ENCODE assay signal across 14 cellular contexts in genomic region chr2:241618296-241618805, GRCh38. TPM values are rescaled to one million over a fixed set of nuclear protein-coding genes. Genes with fewer than 3 reads are reported as not detected.
DNase-seq lines count a peak whose midpoint lies in the region; ATAC-seq, FAIRE-seq and TF ChIP-seq lines count a peak whose summit lies in the region.
"Had no signal": no experiment of that assay in that cellular context is flagged by ENCODE, and none has a peak within 500 bp of the region (broad histone marks: within the 10 kb centered on the region; RNA-seq: fewer than 3 reads in every experiment).

No MANE protein-coding gene starts in this region.

- DNase-seq in heart right ventricle: no peak
- DNase-seq in left cardiac atrium: no peak
- no peak for DNase-seq in T-helper 2 cell treated with Interferon-gamma antibody and Interleukin-4, amounts not matched to agents 5 μg/mL and 100 μg/mL, for 36 hours (ENCODE audit: low spot score)
- no peak for DNase-seq in endothelial cell of umbilical vein (ENCODE audit: low read depth, low spot score)
- DNase-seq in type B pancreatic cell (ENCODE audit: extremely low spot score, unreplicated experiment): no peak
- DNase-seq in GM19238 (ENCODE audit: insufficient read length, low spot score): no peak
- DNase-seq: AML-193; esophagus squamous epithelium; NCI-H1417 treated with DMSO at 0.1 percent for 48 hours; stimulated activated CD4-positive, alpha-beta T cell treated with anti-CD3 and anti-CD28 coated beads, Interleukin-2, amount 100 ng/mL, for 48 hours had no signal

- no peak overlapping the region for H3K9ac ChIP-seq in endothelial cell of umbilical vein (replicated peaks; ENCODE audit: extremely low read depth, insufficient read depth, low read length)

- BruUV-seq in endothelial cell of umbilical vein (replicated peaks; lab: Mats Ljungman, UMichigan): no TSS peak

- dilution Hi-C loops in endothelial cell of umbilical vein (cut with MboI; ENCODE audit: extremely low pct_ligation_motif_present, low sequenced_read_pairs): no loop called here

- no peak for TF ChIP-seq CTCF in heart right ventricle (IDR thresholded peaks at IDR 0.05)
- TF ChIP-seq CTCF in endothelial cell of umbilical vein (IDR thresholded peaks at IDR 0.05; ENCODE audit: extremely low read depth in 1 of 2, insufficient read depth in 1 of 2, low read depth in 1 of 2, low read length in 2 of 2): no peak
- no peak for TF ChIP-seq CTCF in type B pancreatic cell (conservative IDR thresholded peaks at IDR 0.05)

- H3K27ac Mint-ChIP-seq in T-helper 2 cell treated with Interferon-gamma antibody and Interleukin-4, amounts not matched to agents 5 μg/mL and 100 μg/mL, for 36 hours: peak overlapping the region; percentile 99
- H3K27ac Mint-ChIP-seq in type B pancreatic cell: peak overlapping the region; percentile 52

- WGBS in heart right ventricle, 2 donors: 57 to 67% methylated on average over 5 of the region's 5 CpGs

- peaks cover 2% of the 10 kb centered on the region for H4K20me1 ChIP-seq in endothelial cell of umbilical vein (replicated peaks; ENCODE audit: control insufficient read depth, extremely low read depth, insufficient read depth, low read length)

- peaks cover 50% of the 10 kb centered on the region for H3K79me2 ChIP-seq in endothelial cell of umbilical vein (ENCODE audit: control insufficient read depth, insufficient read depth, low read length)

- peak; percentile 49 for FAIRE-seq in endothelial cell of umbilical vein (lab: Jason Lieb, UNC)
- FAIRE-seq: HTR-8/SVneo had no signal

- H3K27ac ChIP-seq in heart right ventricle (peak overlapping the region in 9 of 10 donors; percentile 61 to 89 (median 79)), endothelial cell of umbilical vein (ENCODE audit: insufficient read depth, low read depth, low read length) (peak overlapping the region; percentile 29)

- H3K9me3 Mint-ChIP-seq in T-helper 2 cell treated with Interferon-gamma antibody and Interleukin-4, amounts not matched to agents 5 μg/mL and 100 μg/mL, for 36 hours: no peaks in the 10 kb centered on the region
- no peaks in the 10 kb centered on the region for H3K9me3 Mint-ChIP-seq in type B pancreatic cell

- peaks cover 20% of the 10 kb centered on the region for H3K4me1 Mint-ChIP-seq in T-helper 2 cell treated with Interferon-gamma antibody and Interleukin-4, amounts not matched to agents 5 μg/mL and 100 μg/mL, for 36 hours (ENCODE audit: low read depth)
- peaks cover 14% of the 10 kb centered on the region for H3K4me1 Mint-ChIP-seq in type B pancreatic cell (ENCODE audit: unreplicated experiment)

- peaks cover 4 to 47% (median 33%) of the 10 kb centered on the region in 9 donors for H3K4me1 ChIP-seq in heart right ventricle
- peaks cover 13% of the 10 kb centered on the region for H3K4me1 ChIP-seq in endothelial cell of umbilical vein (ENCODE audit: control insufficient read depth, extremely low read depth, insufficient read depth, low read length)

- H3K4me3 ChIP-seq in heart right ventricle: peak overlapping the region in 4 of 10 donors; percentile 43 to 52 (median 50)
- H3K4me3 ChIP-seq in endothelial cell of umbilical vein (replicated peaks in 1 of 3; ENCODE audit: insufficient read depth in 1 of 3, low read depth in 1 of 3, low read length in 3 of 3): no peak overlapping the region
- H3K4me3 ChIP-seq: mucosa of descending colon had no signal

- no peaks in the 10 kb centered on the region for H3K27me3 Mint-ChIP-seq in T-helper 2 cell treated with Interferon-gamma antibody and Interleukin-4, amounts not matched to agents 5 μg/mL and 100 μg/mL, for 36 hours (ENCODE audit: low read depth)
- H3K27me3 Mint-ChIP-seq in type B pancreatic cell: no peaks in the 10 kb centered on the region

- H3K27me3 ChIP-seq in heart right ventricle (no peaks in the 10 kb centered on the region), endothelial cell of umbilical vein (ENCODE audit: control insufficient read depth in 2 of 2, insufficient read depth in 2 of 2, low read length in 2 of 2) (no peaks in the 10 kb centered on the region)
- H3K27me3 ChIP-seq: esophagus squamous epithelium had no signal

- no peaks in the 10 kb centered on the region for H3K9me1 ChIP-seq in endothelial cell of umbilical vein (replicated peaks; ENCODE audit: control insufficient read depth, extremely low read depth, insufficient read depth, low read length)

- no peaks in the 10 kb centered on the region for H3K9me3 ChIP-seq in heart right ventricle
- no peaks in the 10 kb centered on the region for H3K9me3 ChIP-seq in endothelial cell of umbilical vein (replicated peaks; ENCODE audit: control insufficient read depth, insufficient read depth, low read length)
- H3K9me3 ChIP-seq: esophagus squamous epithelium, mucosa of descending colon had no signal

- H3K36me3 ChIP-seq in heart right ventricle (peaks cover 0 to 4% (median 0%) of the 10 kb centered on the region in 9 donors), endothelial cell of umbilical vein (ENCODE audit: control insufficient read depth in 2 of 2, extremely low read depth in 1 of 2, insufficient read depth in 2 of 2, low read length in 2 of 2) (no peaks in the 10 kb centered on the region)

- no peak overlapping the region for H3K4me2 ChIP-seq in endothelial cell of umbilical vein (ENCODE audit: insufficient read depth, low read length)

- CTCF ChIA-PET in endothelial cell of umbilical vein (lab: Charles Lee): interaction anchor here (1.2 to 1.5 kb wide), 3 partner anchors 12 to 15 kb away, joined by 4 to 6 read pairs (median 5); no protein-coding TSS in a partner anchor

- no peak overlapping the region for H2AFZ ChIP-seq in endothelial cell of umbilical vein (ENCODE audit: low read depth, low read length)

- POLR2A ChIA-PET in endothelial cell of umbilical vein (lab: Charles Lee): no interaction called here

- H3K4me3 Mint-ChIP-seq in T-helper 2 cell treated with Interferon-gamma antibody and Interleukin-4, amounts not matched to agents 5 μg/mL and 100 μg/mL, for 36 hours: peak overlapping the region; percentile 89
- H3K4me3 Mint-ChIP-seq in type B pancreatic cell: no peak overlapping the region

- ATAC-seq in heart right ventricle: no peak
- ATAC-seq in left cardiac atrium: no peak
- ATAC-seq in HG03039 (IDR thresholded peaks at IDR 0.05; ENCODE audit: unreplicated experiment): no peak
- ATAC-seq in GM21447 (IDR thresholded peaks at IDR 0.05; ENCODE audit: unreplicated experiment): no peak

- peaks cover 24% of the 10 kb centered on the region for H3K36me3 Mint-ChIP-seq in T-helper 2 cell treated with Interferon-gamma antibody and Interleukin-4, amounts not matched to agents 5 μg/mL and 100 μg/mL, for 36 hours (ENCODE audit: low read depth)
- peaks cover 21% of the 10 kb centered on the region for H3K36me3 Mint-ChIP-seq in type B pancreatic cell

- TF ChIP-seq POLR2A in endothelial cell of umbilical vein (IDR thresholded peaks at IDR 0.05; ENCODE audit: low read depth, low read length): no peak

- intact Hi-C loops in heart right ventricle (cut with DNase I) (loop anchor here in 3 of 10 donors (5.0 to 10.0 kb wide), 3 partner anchors 111 to 264 kb away; partner anchors contain the start of genes STK25 (in 3 of the 3) and FARP2 (in 1 of the 3)), left cardiac atrium (cut with DNase I) (no loop called here), endothelial cell of umbilical vein (cut with micrococcal nuclease) (no loop called here)

RNA-seq across cellular contexts. Expression of gene THAP4, which starts 18.6 kb away (rescaled TPM):
- 100 to 1,000 TPM in 1 of 10 donors, 10 to 100 TPM in 9; 68.7 to 101 (median 75.4) TPM for total RNA-seq in heart right ventricle
- polyA plus RNA-seq in heart right ventricle: 10 to 100 TPM; 80.7 to 92.5 TPM
- 10 to 100 TPM; 73.3 to 74.4 TPM for total RNA-seq in left cardiac atrium
- 47.4 and 49.0 TPM in 2 replicates for total RNA-seq in endothelial cell of umbilical vein
- polyA plus RNA-seq in endothelial cell of umbilical vein: 45.4 and 51.2 TPM in 2 replicates
- polyA plus RNA-seq in endothelial cell of umbilical vein (2011; cell fraction: cytosol; rRNA removed): 51.7 and 53.1 TPM in 2 replicates
- 19.6 and 25.8 TPM in 2 replicates for polyA plus RNA-seq in endothelial cell of umbilical vein (2011; cell fraction: nucleus; rRNA removed)
- 51.4 and 55.2 TPM in 2 replicates for polyA plus RNA-seq in endothelial cell of umbilical vein (2012)
- 21.9 and 26.8 TPM in 2 replicates for polyA minus RNA-seq in endothelial cell of umbilical vein
- polyA minus RNA-seq in endothelial cell of umbilical vein (2011; cell fraction: cytosol; rRNA and poly(A)+ RNA removed): 28.1 TPM
- polyA minus RNA-seq in endothelial cell of umbilical vein (2011; cell fraction: nucleus; rRNA and poly(A)+ RNA removed): 7.9 and 13.3 TPM in 2 replicates
- 51.3 and 53.3 TPM in 2 replicates for total RNA-seq in type B pancreatic cell (ENCODE audit: low replicate concordance)

RNA-seq across cellular contexts. Expression of gene ATG4B, which starts 19.1 kb away (rescaled TPM):
- total RNA-seq in heart right ventricle (10 to 100 TPM; 34.7 to 52.1 (median 41.2) TPM), left cardiac atrium (10 to 100 TPM; 43.0 to 49.4 TPM), endothelial cell of umbilical vein (83.6 and 85.6 TPM in 2 replicates), type B pancreatic cell (ENCODE audit: low replicate concordance) (96.5 and 112 TPM in 2 replicates)
- polyA plus RNA-seq in heart right ventricle (10 to 100 TPM; 51.1 to 55.7 TPM), endothelial cell of umbilical vein (113 and 142 TPM in 2 replicates)
- polyA plus RNA-seq in endothelial cell of umbilical vein (2011; cell fraction: cytosol; rRNA removed): 91.3 and 94.0 TPM in 2 replicates
- polyA plus RNA-seq in endothelial cell of umbilical vein (2011; cell fraction: nucleus; rRNA removed): 287 and 314 TPM in 2 replicates
- polyA plus RNA-seq in endothelial cell of umbilical vein (2012): 77.3 and 139 TPM in 2 replicates
- 124 and 157 TPM in 2 replicates for polyA minus RNA-seq in endothelial cell of umbilical vein
- 36.5 TPM for polyA minus RNA-seq in endothelial cell of umbilical vein (2011; cell fraction: cytosol; rRNA and poly(A)+ RNA removed)
- 85.8 and 105 TPM in 2 replicates for polyA minus RNA-seq in endothelial cell of umbilical vein (2011; cell fraction: nucleus; rRNA and poly(A)+ RNA removed)

RNA-seq across cellular contexts. Expression of gene BOK, which starts 59.8 kb away (rescaled TPM):
- total RNA-seq in heart right ventricle: 10 to 100 TPM in 1 of 10 donors, 1 to 10 TPM in 9; 2.3 to 15.6 (median 3.3) TPM
- 10 to 100 TPM in 1 of 2 donors, 1 to 10 TPM in 1; 1.6 to 10.3 TPM for polyA plus RNA-seq in heart right ventricle
- total RNA-seq in left cardiac atrium: 10 to 100 TPM; 20.4 to 30.2 TPM
- total RNA-seq in endothelial cell of umbilical vein: 52.4 and 76.0 TPM in 2 replicates
- polyA plus RNA-seq in endothelial cell of umbilical vein: 95.5 and 132 TPM in 2 replicates
- polyA plus RNA-seq in endothelial cell of umbilical vein (2011; cell fraction: cytosol; rRNA removed): 53.7 and 82.1 TPM in 2 replicates
- polyA plus RNA-seq in endothelial cell of umbilical vein (2011; cell fraction: nucleus; rRNA removed): 43.5 and 57.1 TPM in 2 replicates
- 42.0 and 58.4 TPM in 2 replicates for polyA plus RNA-seq in endothelial cell of umbilical vein (2012)
- 43.6 and 49.1 TPM in 2 replicates for polyA minus RNA-seq in endothelial cell of umbilical vein
- polyA minus RNA-seq in endothelial cell of umbilical vein (2011; cell fraction: cytosol; rRNA and poly(A)+ RNA removed): 11.2 TPM
- polyA minus RNA-seq in endothelial cell of umbilical vein (2011; cell fraction: nucleus; rRNA and poly(A)+ RNA removed): 10.4 and 18.2 TPM in 2 replicates
- total RNA-seq in type B pancreatic cell (ENCODE audit: low replicate concordance): 41.5 and 108 TPM in 2 replicates
